Comparison of ENCODE assay signal across 10 cellular contexts in genomic region chr4:76687730-76688441, GRCh38.
A peak's percentile ranks its signal among the peaks of the same experiment; 100 is the strongest.
DNase-seq lines count a peak whose midpoint lies in the region; ATAC-seq, FAIRE-seq and TF ChIP-seq lines count a peak whose summit lies in the region.
"Had no signal": no experiment of that assay in that cellular context is flagged by ENCODE, and none has a peak within 500 bp of the region (broad histone marks: within the 10 kb centered on the region; RNA-seq: fewer than 3 reads in every experiment).

No MANE protein-coding gene starts in this region.

- DNase-seq in left ventricle myocardium inferior (no peak), Right ventricle myocardium inferior (ENCODE audit: missing footprints) (no peak), PC-3 (peak; percentile 19), hepatocyte (ENCODE audit: low spot score) (no peak), urothelium cell line (ENCODE audit: low spot score) (no peak), CD1c-positive myeloid dendritic cell (ENCODE audit: extremely low spot score) (no peak), SW 1271 (lab: John Stamatoyannopoulos, UW) (no peak), SHP77 treated with DMSO at 0.1 percent for 48 hours (lab: John Stamatoyannopoulos, UW) (no peak)
- DNase-seq: activated T-cell treated with anti-CD3 and anti-CD28 coated beads, Interleukin-2, amount 50 U/mL, for 24 hours had no signal

- TF ChIP-seq CTCF in left ventricle myocardium inferior (IDR thresholded peaks at IDR 0.05; ENCODE audit: borderline replicate concordance), result no peak
- TF ChIP-seq CTCF in PC-3 (conservative IDR thresholded peaks at IDR 0.05; ENCODE audit: low read depth, low read length), result no peak
- no peak for TF ChIP-seq CTCF in hepatocyte (IDR thresholded peaks at IDR 0.05; ENCODE audit: poor library complexity)

- intact Hi-C loops in left ventricle myocardium inferior (cut with micrococcal nuclease), result no loop called here
- intact Hi-C loops in Right ventricle myocardium inferior (cut with DNase I), result no loop called here
- intact Hi-C loops in PC-3 (cut with micrococcal nuclease), result loop anchor here (2.0 kb wide), 1 partner anchor 23 kb away; no protein-coding TSS in a partner anchor

- H3K27me3 ChIP-seq in left ventricle myocardium inferior (ENCODE audit: low read depth) (peaks cover 37% of the 10 kb centered on the region), PC-3 (ENCODE audit: low read length) (no peaks in the 10 kb centered on the region), hepatocyte (no peaks in the 10 kb centered on the region)

- no peak overlapping the region for H3K9ac ChIP-seq in PC-3 (ENCODE audit: low read length)

- no peaks in the 10 kb centered on the region for H3K9me2 ChIP-seq in PC-3 (replicated peaks; ENCODE audit: low read length)
- no peaks in the 10 kb centered on the region for H3K9me2 ChIP-seq in hepatocyte (replicated peaks; ENCODE audit: insufficient read depth)

- H3K27ac ChIP-seq in left ventricle myocardium inferior (replicated peaks), result peak overlapping the region; percentile 51
- peak overlapping the region; percentile 71 for H3K27ac ChIP-seq in PC-3 (ENCODE audit: low read length)
- peak overlapping the region; percentile 90 for H3K27ac ChIP-seq in hepatocyte

- H3K4me2 ChIP-seq in PC-3 (ENCODE audit: low read length), result peak overlapping the region; percentile 92
- H3K4me2 ChIP-seq in hepatocyte, result peak overlapping the region; percentile 91

- CTCF ChIA-PET in PC-3 (lab: Charles Lee), result no interaction called here

- WGBS in hepatocyte (ENCODE audit: low lambda C conversion rate, missing lambda C conversion rate), result 35% methylated on average over 5 of the region's 5 CpGs

- no peaks in the 10 kb centered on the region for H3F3A ChIP-seq in PC-3 (ENCODE audit: low read length, unreplicated experiment)

- POLR2A ChIA-PET in PC-3 (lab: Charles Lee; ENCODE audit: unreplicated experiment), result interaction anchor here (0.7 kb wide), 1 partner anchor 137 kb away, joined by 3 read pairs; no protein-coding TSS in a partner anchor

- no TSS peak for BruUV-seq in PC-3 (replicated peaks; lab: Mats Ljungman, UMichigan)

- H3K79me2 ChIP-seq in PC-3 (ENCODE audit: low read length) (peaks cover 42% of the 10 kb centered on the region), hepatocyte (peaks cover 59% of the 10 kb centered on the region)

- H3K9me3 ChIP-seq in left ventricle myocardium inferior (replicated peaks) (no peaks in the 10 kb centered on the region), PC-3 (ENCODE audit: low read length) (no peaks in the 10 kb centered on the region), hepatocyte (ENCODE audit: low read depth) (no peaks in the 10 kb centered on the region)

- no peak overlapping the region for H3K4me3 ChIP-seq in left ventricle myocardium inferior
- peak overlapping the region; percentile 85 for H3K4me3 ChIP-seq in PC-3 (ENCODE audit: low read length)
- no peak overlapping the region for H3K4me3 ChIP-seq in hepatocyte

- FAIRE-seq in urothelium cell line (lab: Jason Lieb, UNC), result peak; percentile 67
- FAIRE-seq: colon had no signal

- H2AFZ ChIP-seq in PC-3 (ENCODE audit: low read length) (peak overlapping the region; percentile 82), hepatocyte (no peak overlapping the region)

- H4K20me1 ChIP-seq in PC-3 (ENCODE audit: low read length) (no peaks in the 10 kb centered on the region), hepatocyte (ENCODE audit: insufficient read depth, poor library complexity, severe bottlenecking) (no peaks in the 10 kb centered on the region)

- ATAC-seq in Right ventricle myocardium inferior (no peak), PC-3 (no peak; the same call in 1 of the 2 replicates)

- H3K36me3 ChIP-seq in left ventricle myocardium inferior (no peaks in the 10 kb centered on the region), PC-3 (ENCODE audit: low read depth, low read length) (no peaks in the 10 kb centered on the region), hepatocyte (replicated peaks; ENCODE audit: insufficient read depth, low read depth) (no peaks in the 10 kb centered on the region)

- H3K4me1 ChIP-seq in left ventricle myocardium inferior (peaks cover 47% of the 10 kb centered on the region), PC-3 (ENCODE audit: insufficient read depth, low read length) (peaks cover 37% of the 10 kb centered on the region), hepatocyte (ENCODE audit: insufficient read depth) (peaks cover 28% of the 10 kb centered on the region)
